1 cellular context compared by ENCODE assay signal in the genomic region with DNA sequence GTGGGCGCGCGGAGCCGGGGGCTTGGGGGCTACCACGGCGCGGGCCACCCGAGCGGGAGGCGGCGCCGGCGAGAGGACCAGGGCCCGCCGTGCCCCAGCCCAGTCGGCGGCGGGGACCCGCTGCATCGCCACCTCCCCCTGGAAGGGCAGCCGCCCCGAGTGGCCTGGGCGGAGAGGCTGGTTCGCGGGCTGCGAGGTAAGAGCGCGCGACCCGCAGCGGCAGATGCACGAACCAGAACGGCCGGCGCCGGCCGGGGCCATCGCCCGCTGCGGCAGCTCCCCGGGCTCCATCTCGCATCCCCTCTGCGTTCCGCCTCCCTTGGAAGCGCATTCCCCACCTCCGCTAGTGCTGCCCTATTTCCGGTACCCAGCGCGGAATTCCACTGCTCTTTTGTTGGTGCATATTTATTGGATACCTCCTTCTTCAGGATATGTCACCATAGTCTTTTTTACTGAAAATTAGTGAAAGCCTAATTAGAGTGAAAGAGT.
TF ChIP-seq lines count a peak whose summit lies in the region.

No MANE protein-coding gene starts in this region.

TF ChIP-seq in WTC11, 78 proteins besides CTCF, POLR2A, EP300 and RAD21 (continued from another document):
- TF ChIP-seq, protein P1, sequence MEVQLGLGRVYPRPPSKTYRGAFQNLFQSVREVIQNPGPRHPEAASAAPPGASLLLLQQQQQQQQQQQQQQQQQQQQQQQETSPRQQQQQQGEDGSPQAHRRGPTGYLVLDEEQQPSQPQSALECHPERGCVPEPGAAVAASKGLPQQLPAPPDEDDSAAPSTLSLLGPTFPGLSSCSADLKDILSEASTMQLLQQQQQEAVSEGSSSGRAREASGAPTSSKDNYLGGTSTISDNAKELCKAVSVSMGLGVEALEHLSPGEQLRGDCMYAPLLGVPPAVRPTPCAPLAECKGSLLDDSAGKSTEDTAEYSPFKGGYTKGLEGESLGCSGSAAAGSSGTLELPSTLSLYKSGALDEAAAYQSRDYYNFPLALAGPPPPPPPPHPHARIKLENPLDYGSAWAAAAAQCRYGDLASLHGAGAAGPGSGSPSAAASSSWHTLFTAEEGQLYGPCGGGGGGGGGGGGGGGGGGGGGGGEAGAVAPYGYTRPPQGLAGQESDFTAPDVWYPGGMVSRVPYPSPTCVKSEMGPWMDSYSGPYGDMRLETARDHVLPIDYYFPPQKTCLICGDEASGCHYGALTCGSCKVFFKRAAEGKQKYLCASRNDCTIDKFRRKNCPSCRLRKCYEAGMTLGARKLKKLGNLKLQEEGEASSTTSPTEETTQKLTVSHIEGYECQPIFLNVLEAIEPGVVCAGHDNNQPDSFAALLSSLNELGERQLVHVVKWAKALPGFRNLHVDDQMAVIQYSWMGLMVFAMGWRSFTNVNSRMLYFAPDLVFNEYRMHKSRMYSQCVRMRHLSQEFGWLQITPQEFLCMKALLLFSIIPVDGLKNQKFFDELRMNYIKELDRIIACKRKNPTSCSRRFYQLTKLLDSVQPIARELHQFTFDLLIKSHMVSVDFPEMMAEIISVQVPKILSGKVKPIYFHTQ (CRISPR knock-in tag; IDR thresholded peaks at IDR 0.05), result no peak
- TF ChIP-seq, protein P2, sequence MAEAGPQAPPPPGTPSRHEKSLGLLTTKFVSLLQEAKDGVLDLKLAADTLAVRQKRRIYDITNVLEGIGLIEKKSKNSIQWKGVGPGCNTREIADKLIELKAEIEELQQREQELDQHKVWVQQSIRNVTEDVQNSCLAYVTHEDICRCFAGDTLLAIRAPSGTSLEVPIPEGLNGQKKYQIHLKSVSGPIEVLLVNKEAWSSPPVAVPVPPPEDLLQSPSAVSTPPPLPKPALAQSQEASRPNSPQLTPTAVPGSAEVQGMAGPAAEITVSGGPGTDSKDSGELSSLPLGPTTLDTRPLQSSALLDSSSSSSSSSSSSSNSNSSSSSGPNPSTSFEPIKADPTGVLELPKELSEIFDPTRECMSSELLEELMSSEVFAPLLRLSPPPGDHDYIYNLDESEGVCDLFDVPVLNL (CRISPR knock-in tag; IDR thresholded peaks at IDR 0.05; ENCODE audit: borderline replicate concordance, low read depth), result no peak
- TF ChIP-seq ESRRA (CRISPR knock-in tag; IDR thresholded peaks at IDR 0.05; ENCODE audit: borderline replicate concordance) (0 out of 2 replicates have a peak, but pooled peaks have one; percentile 18), ATF3 (CRISPR knock-in tag; conservative IDR thresholded peaks at IDR 0.05) (no peak), FOXP4 (CRISPR knock-in tag; IDR thresholded peaks at IDR 0.05) (no peak), NFE2L1 (CRISPR knock-in tag; IDR thresholded peaks at IDR 0.05) (no peak), ZNF423 (CRISPR knock-in tag; IDR thresholded peaks at IDR 0.05) (peak; percentile 76), FOXJ3 (CRISPR knock-in tag; IDR thresholded peaks at IDR 0.05; ENCODE audit: borderline replicate concordance) (no peak)
- TF ChIP-seq, protein P3, sequence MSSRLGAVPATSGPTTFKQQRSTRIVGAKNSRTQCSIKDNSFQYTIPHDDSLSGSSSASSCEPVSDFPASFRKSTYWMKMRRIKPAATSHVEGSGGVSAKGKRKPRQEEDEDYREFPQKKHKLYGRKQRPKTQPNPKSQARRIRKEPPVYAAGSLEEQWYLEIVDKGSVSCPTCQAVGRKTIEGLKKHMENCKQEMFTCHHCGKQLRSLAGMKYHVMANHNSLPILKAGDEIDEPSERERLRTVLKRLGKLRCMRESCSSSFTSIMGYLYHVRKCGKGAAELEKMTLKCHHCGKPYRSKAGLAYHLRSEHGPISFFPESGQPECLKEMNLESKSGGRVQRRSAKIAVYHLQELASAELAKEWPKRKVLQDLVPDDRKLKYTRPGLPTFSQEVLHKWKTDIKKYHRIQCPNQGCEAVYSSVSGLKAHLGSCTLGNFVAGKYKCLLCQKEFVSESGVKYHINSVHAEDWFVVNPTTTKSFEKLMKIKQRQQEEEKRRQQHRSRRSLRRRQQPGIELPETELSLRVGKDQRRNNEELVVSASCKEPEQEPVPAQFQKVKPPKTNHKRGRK (CRISPR knock-in tag; IDR thresholded peaks at IDR 0.05; ENCODE audit: borderline replicate concordance), result no peak
- TF ChIP-seq, protein P4, sequence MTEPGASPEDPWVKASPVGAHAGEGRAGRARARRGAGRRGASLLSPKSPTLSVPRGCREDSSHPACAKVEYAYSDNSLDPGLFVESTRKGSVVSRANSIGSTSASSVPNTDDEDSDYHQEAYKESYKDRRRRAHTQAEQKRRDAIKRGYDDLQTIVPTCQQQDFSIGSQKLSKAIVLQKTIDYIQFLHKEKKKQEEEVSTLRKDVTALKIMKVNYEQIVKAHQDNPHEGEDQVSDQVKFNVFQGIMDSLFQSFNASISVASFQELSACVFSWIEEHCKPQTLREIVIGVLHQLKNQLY (CRISPR knock-in tag; IDR thresholded peaks at IDR 0.05), result no peak
TF ChIP-seq in WTC11: peak in this region for 2.
